In the genomic region with DNA sequence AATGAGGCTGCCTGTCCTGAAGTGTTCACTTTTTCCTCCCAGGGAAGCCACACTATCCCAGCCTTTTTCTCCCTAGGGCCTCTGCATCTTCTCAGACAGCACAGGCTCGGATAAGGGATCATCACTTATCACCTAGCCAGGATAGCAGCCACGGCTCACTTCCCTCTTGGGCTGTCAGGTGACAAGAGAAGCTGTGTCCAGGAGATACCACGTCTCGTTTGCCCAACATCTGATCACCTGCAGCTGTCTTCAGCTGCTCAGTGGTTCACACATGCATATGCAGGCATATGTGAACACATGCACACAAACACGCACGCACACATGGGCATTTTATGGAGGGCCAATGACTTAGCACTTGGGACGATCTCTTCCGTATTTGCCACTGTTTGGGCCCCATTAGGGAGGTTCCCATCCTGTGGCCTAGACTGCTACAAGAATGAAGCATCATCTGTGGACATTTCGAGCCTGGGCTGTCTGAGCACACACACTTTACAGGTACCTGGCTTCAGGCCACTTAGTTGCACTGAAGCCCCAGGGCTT, we compare ENCODE assay signal across 23 cellular contexts. TPM values are rescaled to one million over a fixed set of nuclear protein-coding genes. Genes with fewer than 3 reads are reported as not detected.
"Had no signal": no experiment of that assay in that cellular context is flagged by ENCODE, and none has a peak within 500 bp of the region (broad histone marks: within the 10 kb centered on the region; RNA-seq: fewer than 3 reads in every experiment).

No MANE protein-coding gene starts in this region.

- FAIRE-seq: frontal cortex had no signal

- ATAC-seq: esophagus mucosa; heart left ventricle; mucosa of descending colon; naive thymus-derived CD8-positive, alpha-beta T cell; psoas muscle; sciatic nerve; stimulated activated naive B cell treated with anti-CD40 and anti-IgM and Interleukin-4, amounts not matched to agents 10 μg/mL and 1 μg/mL and 100 μg/mL, for 72 hours; stimulated activated naive CD8-positive, alpha-beta T cell treated with anti-CD3 and anti-CD28 coated beads, Interleukin-15, amount 100 ng/mL, for 72 hours had no signal

- H3K4me1 Mint-ChIP-seq: naive thymus-derived CD8-positive, alpha-beta T cell; neural crest cell; stimulated activated naive B cell treated with anti-CD40 and anti-IgM and Interleukin-4, amounts not matched to agents 10 μg/mL and 1 μg/mL and 100 μg/mL, for 72 hours had no signal

- H3K27ac Mint-ChIP-seq: naive thymus-derived CD8-positive, alpha-beta T cell; stimulated activated naive B cell treated with anti-CD40 and anti-IgM and Interleukin-4, amounts not matched to agents 10 μg/mL and 1 μg/mL and 100 μg/mL, for 72 hours; stimulated activated naive CD8-positive, alpha-beta T cell treated with anti-CD3 and anti-CD28 coated beads, Interleukin-15, amount 100 ng/mL, for 72 hours had no signal

- H3K9me3 ChIP-seq: heart left ventricle, mucosa of descending colon, psoas muscle, thoracic aorta, transverse colon had no signal

- H3K9me3 Mint-ChIP-seq: naive thymus-derived CD8-positive, alpha-beta T cell; neural crest cell; stimulated activated naive B cell treated with anti-CD40 and anti-IgM and Interleukin-4, amounts not matched to agents 10 μg/mL and 1 μg/mL and 100 μg/mL, for 72 hours; stimulated activated naive CD8-positive, alpha-beta T cell treated with anti-CD3 and anti-CD28 coated beads, Interleukin-15, amount 100 ng/mL, for 72 hours had no signal

- H3K36me3 ChIP-seq: heart left ventricle, thoracic aorta, transverse colon had no signal

- H3K79me2 ChIP-seq: parathyroid adenoma had no signal

- H3K4me3 Mint-ChIP-seq: naive thymus-derived CD8-positive, alpha-beta T cell; neural crest cell; stimulated activated naive B cell treated with anti-CD40 and anti-IgM and Interleukin-4, amounts not matched to agents 10 μg/mL and 1 μg/mL and 100 μg/mL, for 72 hours; stimulated activated naive CD8-positive, alpha-beta T cell treated with anti-CD3 and anti-CD28 coated beads, Interleukin-15, amount 100 ng/mL, for 72 hours had no signal

- H3K27ac ChIP-seq: dorsolateral prefrontal cortex, parathyroid adenoma, psoas muscle, thoracic aorta, transverse colon had no signal

- H3K9ac ChIP-seq: parathyroid adenoma had no signal

- DNase-seq: cortex of kidney; dorsolateral prefrontal cortex; effector CD8-positive, alpha-beta T cell; heart left ventricle; hippocampal formation; kidney glomerular epithelial cell; mucosa of descending colon; naive thymus-derived CD8-positive, alpha-beta T cell; occipital lobe; psoas muscle; retina; stimulated activated CD4-positive, alpha-beta T cell treated with anti-CD3 and anti-CD28 coated beads, Interleukin-2, amount 100 ng/mL, for 24 hours; stimulated activated CD4-positive, alpha-beta T cell treated with anti-CD3 and anti-CD28 coated beads, Interleukin-4, amount 100 ng/mL, for 4 hours; stimulated activated naive B cell treated with anti-CD40 and anti-IgM and Interleukin-4, amounts not matched to agents 10 μg/mL and 1 μg/mL and 100 μg/mL, for 72 hours; stimulated activated naive CD8-positive, alpha-beta T cell treated with anti-CD3 and anti-CD28 coated beads, Interleukin-15, amount 100 ng/mL, for 72 hours; substantia nigra; transverse colon had no signal

- H2AFZ ChIP-seq: parathyroid adenoma had no signal

- H3K4me1 ChIP-seq: parathyroid adenoma, psoas muscle had no signal

- H3K4me3 ChIP-seq: dorsolateral prefrontal cortex, heart left ventricle, mucosa of descending colon, psoas muscle, thoracic aorta, transverse colon had no signal

- H3K36me3 Mint-ChIP-seq: naive thymus-derived CD8-positive, alpha-beta T cell; stimulated activated naive B cell treated with anti-CD40 and anti-IgM and Interleukin-4, amounts not matched to agents 10 μg/mL and 1 μg/mL and 100 μg/mL, for 72 hours had no signal

RNA-seq across cellular contexts. Expression of a gene that starts 32.4 kb away (rescaled TPM):
- total RNA-seq: naive thymus-derived CD8-positive, alpha-beta T cell had no signal
